ENCODE assay signal across 8 cellular contexts in genomic region chr5:176536132-176536901, GRCh38. TPM values are rescaled to one million over a fixed set of nuclear protein-coding genes. Genes with fewer than 3 reads are reported as not detected.
DNase-seq lines count a peak whose midpoint lies in the region; ATAC-seq and TF ChIP-seq lines count a peak whose summit lies in the region.

No MANE protein-coding gene starts in this region.

- H3K27ac ChIP-seq in OCI-LY3 (ENCODE audit: low read length) (peak overlapping the region; percentile 79), esophagus (ENCODE audit: low read depth in 2 of 2, low read length in 1 of 2) (peak overlapping the region; percentile 94 to 99), mucosa of rectum (ENCODE audit: low read depth in 2 of 2, low read length in 2 of 2) (peak overlapping the region; percentile 99 to 100)

- H3K9me3 Mint-ChIP-seq in activated T-cell treated with anti-CD3 and anti-CD28 coated beads, Interleukin-2, amount 50 U/mL, for 24 hours: no peaks in the 10 kb centered on the region

- H3K9ac ChIP-seq in OCI-LY3 (ENCODE audit: low read length) (peak overlapping the region; percentile 97), mucosa of rectum (ENCODE audit: low read depth in 1 of 2, low read length in 2 of 2) (peak overlapping the region; percentile 91 to 97)

- no peak overlapping the region for H2AFZ ChIP-seq in OCI-LY3 (ENCODE audit: low read depth, low read length)

- WGBS in esophagus, 2 donors: 1 to 2% methylated on average over 32 to 43 of the region's 43 CpGs

- peak; percentile 35 for DNase-seq in GM04504 (ENCODE audit: low read depth)
- DNase-seq in activated T-cell treated with anti-CD3 and anti-CD28 coated beads, Interleukin-2, amount 50 U/mL, for 24 hours: peak; percentile 85
- DNase-seq in stimulated activated CD8-positive, alpha-beta memory T cell treated with anti-CD3 and anti-CD28 coated beads, Interleukin-4, amount 100 ng/mL, for 4 hours (ENCODE audit: low read depth in 2 of 2, low spot score in 1 of 2): peak; percentile 50 to 76

- H3K4me2 ChIP-seq in OCI-LY3 (ENCODE audit: low read length): peak overlapping the region; percentile 90

- H3K79me2 ChIP-seq in OCI-LY3 (ENCODE audit: low read length): peaks cover 55% of the 10 kb centered on the region

- H3K9me3 ChIP-seq in OCI-LY3 (ENCODE audit: insufficient read depth, low read length) (no peaks in the 10 kb centered on the region), esophagus (ENCODE audit: control insufficient read depth in 2 of 2, insufficient read depth in 1 of 2, low read depth in 1 of 2, low read length in 1 of 2) (no peaks in the 10 kb centered on the region), mucosa of rectum (ENCODE audit: control insufficient read depth in 2 of 2, low read length in 2 of 2) (no peaks in the 10 kb centered on the region)

- peaks cover 41% of the 10 kb centered on the region for H3K36me3 Mint-ChIP-seq in activated T-cell treated with anti-CD3 and anti-CD28 coated beads, Interleukin-2, amount 50 U/mL, for 24 hours (ENCODE audit: low read depth)

- peaks cover 34% of the 10 kb centered on the region for H3K4me1 ChIP-seq in OCI-LY3 (ENCODE audit: low read length)
- peaks cover 5 to 37% of the 10 kb centered on the region in 2 donors for H3K4me1 ChIP-seq in esophagus (ENCODE audit: control insufficient read depth in 2 of 2, insufficient read depth in 2 of 2, low read length in 1 of 2)
- H3K4me1 ChIP-seq in mucosa of rectum (ENCODE audit: control insufficient read depth in 2 of 2, insufficient read depth in 2 of 2, low read length in 2 of 2): peaks cover 47 to 49% of the 10 kb centered on the region in 2 donors

- no peaks in the 10 kb centered on the region for H3K27me3 Mint-ChIP-seq in activated T-cell treated with anti-CD3 and anti-CD28 coated beads, Interleukin-2, amount 50 U/mL, for 24 hours

- H3K4me3 Mint-ChIP-seq in activated T-cell treated with anti-CD3 and anti-CD28 coated beads, Interleukin-2, amount 50 U/mL, for 24 hours: peak overlapping the region; percentile 87

- H3K27ac Mint-ChIP-seq in activated T-cell treated with anti-CD3 and anti-CD28 coated beads, Interleukin-2, amount 50 U/mL, for 24 hours: peak overlapping the region; percentile 99

- no peak for TF ChIP-seq CTCF in OCI-LY3 (IDR thresholded peaks at IDR 0.05; ENCODE audit: low read depth, low read length)

- H3K4me1 Mint-ChIP-seq in activated T-cell treated with anti-CD3 and anti-CD28 coated beads, Interleukin-2, amount 50 U/mL, for 24 hours (ENCODE audit: low read depth): peaks cover 63% of the 10 kb centered on the region

- H4K20me1 ChIP-seq in OCI-LY3 (ENCODE audit: insufficient read depth, low read length): peaks cover 34% of the 10 kb centered on the region

- H3K27me3 ChIP-seq in OCI-LY3 (ENCODE audit: low read depth, low read length) (no peaks in the 10 kb centered on the region), esophagus (ENCODE audit: control insufficient read depth in 1 of 2, insufficient read depth in 2 of 2, low read length in 2 of 2) (no peaks in the 10 kb centered on the region), mucosa of rectum (ENCODE audit: control insufficient read depth in 2 of 2, insufficient read depth in 2 of 2, low read length in 2 of 2) (no peaks in the 10 kb centered on the region)

- H3K4me3 ChIP-seq in OCI-LY3 (ENCODE audit: low read length) (peak overlapping the region; percentile 94), esophagus (ENCODE audit: low read depth in 1 of 2, low read length in 2 of 2) (peak overlapping the region; percentile 81 to 84), mucosa of rectum (ENCODE audit: low read length in 2 of 2) (peak overlapping the region; percentile 93 to 98)

- peaks cover 24% of the 10 kb centered on the region for H3K36me3 ChIP-seq in OCI-LY3 (replicated peaks; ENCODE audit: low read depth, low read length)
- H3K36me3 ChIP-seq in esophagus (ENCODE audit: control insufficient read depth in 2 of 2, insufficient read depth in 2 of 2, low read length in 1 of 2): peaks cover 0 to 10% of the 10 kb centered on the region in 2 donors
- H3K36me3 ChIP-seq in mucosa of rectum (ENCODE audit: control insufficient read depth in 2 of 2, insufficient read depth in 2 of 2, low read length in 2 of 2): peaks cover 5 to 9% of the 10 kb centered on the region in 2 donors

- ATAC-seq in HG03045 (IDR thresholded peaks at IDR 0.05; ENCODE audit: unreplicated experiment): peak; percentile 18
- no peak for ATAC-seq in GM18519 (IDR thresholded peaks at IDR 0.05; ENCODE audit: low FRiP score, unreplicated experiment)

RNA-seq across cellular contexts. Expression of gene RNF44, which starts 0.9 kb away (rescaled TPM):
- polyA plus RNA-seq in esophagus: 10 to 100 TPM; 12.9 to 24.0 TPM

RNA-seq across cellular contexts. Expression of gene CDHR2, which starts 12.8 kb away (rescaled TPM):
- polyA plus RNA-seq in esophagus: under 1 TPM; 0.01 to 0.08 TPM

Comparison
In these comparisons a context has a peak if more than half of its experiments do, and no peak if none do; other contexts are left out.
1. DNase-seq: peak in every context shown above with its lines; median percentile 85 in activated T-cell treated with anti-CD3 and anti-CD28 coated beads, Interleukin-2, amount 50 U/mL, for 24 hours; 63 in stimulated activated CD8-positive, alpha-beta memory T cell treated with anti-CD3 and anti-CD28 coated beads, Interleukin-4, amount 100 ng/mL, for 4 hours; 35 in GM04504.